ENCODE assay signal across 8 cellular contexts in the genomic region with DNA sequence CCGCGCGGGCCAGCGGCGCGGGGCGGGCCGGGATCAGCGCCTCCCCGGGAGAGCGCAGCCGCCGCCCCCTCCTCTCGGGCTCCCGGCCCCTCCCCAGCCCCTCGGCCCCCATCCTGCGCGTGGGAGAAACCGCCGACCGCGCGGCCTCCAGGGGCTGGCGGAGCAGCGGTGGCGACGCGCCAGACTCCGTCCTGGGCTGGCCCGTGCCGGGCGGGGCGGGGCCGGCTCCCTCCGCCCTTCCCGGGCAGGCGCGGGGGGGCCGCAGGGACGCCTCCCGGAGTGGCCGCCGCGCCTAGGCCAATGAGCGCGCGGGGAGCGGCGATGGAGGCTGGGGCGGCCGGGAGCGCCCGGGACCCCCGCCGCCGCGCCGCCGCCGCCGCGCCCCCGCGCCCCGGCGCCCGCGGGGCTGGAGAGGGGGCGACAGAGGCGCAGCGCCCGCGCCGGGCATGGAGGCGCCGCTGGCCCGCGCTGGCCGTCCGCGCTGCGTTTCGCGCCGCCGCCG. TPM values are rescaled to one million over a fixed set of nuclear protein-coding genes. Genes with fewer than 3 reads are reported as not detected.
DNase-seq lines count a peak whose midpoint lies in the region; ATAC-seq and TF ChIP-seq lines count a peak whose summit lies in the region.

No MANE protein-coding gene starts in this region.

- no peaks in the 10 kb centered on the region for H3K36me3 ChIP-seq in NT2/D1 (ENCODE audit: insufficient read depth, insufficient read length, low read length)
- no peaks in the 10 kb centered on the region for H3K36me3 ChIP-seq in mucosa of descending colon (ENCODE audit: low read depth)
- H3K36me3 ChIP-seq in CD8-positive, alpha-beta memory T cell (ENCODE audit: insufficient read depth, low read length), result no peaks in the 10 kb centered on the region

- no peak overlapping the region for H3K27ac Mint-ChIP-seq in CD8-positive, alpha-beta memory T cell

- peaks cover 0 to 11% (median 3%) of the 10 kb centered on the region in 3 donors for H3K4me1 Mint-ChIP-seq in CD8-positive, alpha-beta memory T cell

- CTCF ChIA-PET in CD8-positive, alpha-beta memory T cell (lab: Charles Lee), result interaction anchor here (1.6 to 1.9 kb wide), 4 partner anchors 12 to 157 kb away, joined by 4 to 6 read pairs (median 4); no protein-coding TSS in a partner anchor

- intact Hi-C loops in mucosa of descending colon (cut with DNase I, micrococcal nuclease), result no loop called here

- POLR2A ChIA-PET in CD8-positive, alpha-beta memory T cell (lab: Charles Lee), result no interaction called here

- ATAC-seq in mucosa of descending colon (peak; percentile 84), GM18870 (IDR thresholded peaks at IDR 0.05; ENCODE audit: unreplicated experiment) (no peak)

- peaks cover 23% of the 10 kb centered on the region for H3K4me1 ChIP-seq in NT2/D1 (ENCODE audit: insufficient read depth, insufficient read length)
- H3K4me1 ChIP-seq in mucosa of descending colon (ENCODE audit: low read depth), result no peaks in the 10 kb centered on the region
- peaks cover 11% of the 10 kb centered on the region for H3K4me1 ChIP-seq in CD8-positive, alpha-beta memory T cell (ENCODE audit: insufficient read depth, low read length)

- H3K9me3 ChIP-seq in NT2/D1 (ENCODE audit: insufficient read depth, low read length), result no peaks in the 10 kb centered on the region
- no peaks in the 10 kb centered on the region for H3K9me3 ChIP-seq in mucosa of descending colon
- no peaks in the 10 kb centered on the region for H3K9me3 ChIP-seq in CD8-positive, alpha-beta memory T cell (ENCODE audit: low read length)

- H3K4me3 ChIP-seq in NT2/D1 (ENCODE audit: insufficient read length, low read depth), result peak overlapping the region; percentile 64
- H3K4me3 ChIP-seq in epithelial cell of proximal tubule (ENCODE audit: low read depth, low read length), result peak overlapping the region; percentile 78
- peak overlapping the region; percentile 15 for H3K4me3 ChIP-seq in mucosa of descending colon
- no peak overlapping the region for H3K4me3 ChIP-seq in CD8-positive, alpha-beta memory T cell (ENCODE audit: low read length)

- DNase-seq in activated CD4-positive, alpha-beta T cell treated with anti-CD3 and anti-CD28 coated beads, Interleukin-2, amount 50 U/mL, for 48 hours, result peak; percentile 16 to 26
- no peak for DNase-seq in activated CD4-positive, alpha-beta T cell treated with anti-CD3 and anti-CD28 coated beads for 1 hour
- no peak for DNase-seq in NT2/D1 (ENCODE audit: low read depth, low spot score)
- DNase-seq in epithelial cell of proximal tubule (ENCODE audit: low read depth), result no peak
- DNase-seq in mucosa of descending colon, result peak in 2 of 3 donors; percentile 67 to 84
- no peak for DNase-seq in CD8-positive, alpha-beta memory T cell
- DNase-seq in GOT3 (lab: John Stamatoyannopoulos, UW), result no peak

- peaks cover 25 to 63% of the 10 kb centered on the region in 2 donors for H3K27me3 Mint-ChIP-seq in CD8-positive, alpha-beta memory T cell

- H3K27ac ChIP-seq in CD8-positive, alpha-beta memory T cell (ENCODE audit: low read depth, low read length), result no peak overlapping the region

- TF ChIP-seq CTCF in epithelial cell of proximal tubule (conservative IDR thresholded peaks at IDR 0.05; ENCODE audit: low read depth, low read length) (no peak), mucosa of descending colon (IDR thresholded peaks at IDR 0.05) (no peak)

- H3K36me3 Mint-ChIP-seq in CD8-positive, alpha-beta memory T cell, result no peaks in the 10 kb centered on the region

- peak overlapping the region; percentile 76 for H3K9ac ChIP-seq in NT2/D1 (ENCODE audit: insufficient read length, low read depth)

- no peaks in the 10 kb centered on the region for H3K9me3 Mint-ChIP-seq in CD8-positive, alpha-beta memory T cell

- no peak overlapping the region for H3K4me3 Mint-ChIP-seq in CD8-positive, alpha-beta memory T cell

- H3K27me3 ChIP-seq in NT2/D1 (ENCODE audit: insufficient read depth, insufficient read length), result peaks cover 67% of the 10 kb centered on the region
- peaks cover 17% of the 10 kb centered on the region for H3K27me3 ChIP-seq in CD8-positive, alpha-beta memory T cell (ENCODE audit: insufficient read depth, low read length, poor library complexity, severe bottlenecking)

RNA-seq across cellular contexts. Expression of a gene that starts 49.1 kb away (rescaled TPM):
- total RNA-seq in epithelial cell of proximal tubule, result 3.9 and 10.4 TPM in 2 replicates
- total RNA-seq in mucosa of descending colon, result 10 to 100 TPM in 1 of 3 donors, 1 to 10 TPM in 2; 3.0 to 12.5 (median 4.1) TPM
- not detected for total RNA-seq in CD8-positive, alpha-beta memory T cell
- polyA plus RNA-seq in CD8-positive, alpha-beta memory T cell, result not detected

RNA-seq across cellular contexts. Expression of a gene that starts 56.2 kb away (rescaled TPM):
- total RNA-seq in epithelial cell of proximal tubule (31.4 and 32.5 TPM in 2 replicates), mucosa of descending colon (10 to 100 TPM; 30.3 to 37.6 (median 34.3) TPM)
- 10 to 100 TPM; 28.8 to 32.3 TPM for total RNA-seq in CD8-positive, alpha-beta memory T cell
- polyA plus RNA-seq in CD8-positive, alpha-beta memory T cell, result 20.0 TPM

Comparison
In these comparisons a context has a peak if more than half of its experiments do, and no peak if none do; other contexts are left out.
1. DNase-seq: peak in activated CD4-positive, alpha-beta T cell treated with anti-CD3 and anti-CD28 coated beads, Interleukin-2, amount 50 U/mL, for 48 hours (2 of 2) and mucosa of descending colon (2 of 3); none in activated CD4-positive, alpha-beta T cell treated with anti-CD3 and anti-CD28 coated beads for 1 hour (single experiment), NT2/D1 (single experiment), epithelial cell of proximal tubule (single experiment), CD8-positive, alpha-beta memory T cell (0 of 5) and GOT3 (single experiment).